Comparison of ENCODE assay signal across 9 cellular contexts in genomic region chr13:97028441-97029299, GRCh38. TPM values are rescaled to one million over a fixed set of nuclear protein-coding genes. Genes with fewer than 3 reads are reported as not detected.
A peak's percentile ranks its signal among the peaks of the same experiment; 100 is the strongest.
DNase-seq lines count a peak whose midpoint lies in the region; ATAC-seq and TF ChIP-seq lines count a peak whose summit lies in the region.
"Had no signal": no experiment of that assay in that cellular context is flagged by ENCODE, and none has a peak within 500 bp of the region (broad histone marks: within the 10 kb centered on the region; RNA-seq: fewer than 3 reads in every experiment).

No MANE protein-coding gene starts in this region.

- H3K27me3 ChIP-seq in PC-9 (ENCODE audit: insufficient read depth, low read depth) (no peaks in the 10 kb centered on the region), heart left ventricle (no peaks in the 10 kb centered on the region)
- H3K27me3 ChIP-seq: BLaER1 had no signal

- H3K4me3 ChIP-seq in PC-9 (no peak overlapping the region), heart left ventricle (no peak overlapping the region)
- H3K4me3 ChIP-seq: BLaER1 had no signal

- peak; percentile 70 for DNase-seq in DMS 273 (lab: John Stamatoyannopoulos, UW; ENCODE audit: unreplicated experiment)
- DNase-seq in DMS 273 treated with DMSO at 0.1 percent for 48 hours (lab: John Stamatoyannopoulos, UW): no peak
- peak; percentile 38 for DNase-seq in HK-2 (ENCODE audit: unreplicated experiment)
- peak; percentile 60 to 67 for DNase-seq in PC-9
- peak; percentile 26 for DNase-seq in activated naive CD8-positive, alpha-beta T cell treated with anti-CD3 and anti-CD28 coated beads for 36 hours
- peak in 3 of 5 donors; percentile 24 to 45 (median 38) for DNase-seq in heart left ventricle
- peak; percentile 57 for DNase-seq in putamen (ENCODE audit: low spot score)

- no peaks in the 10 kb centered on the region for H3F3A ChIP-seq in PC-9 (ENCODE audit: insufficient read depth, low read depth)

- H3K4me1 ChIP-seq in PC-9 (replicated peaks; ENCODE audit: insufficient read depth) (peaks cover 8% of the 10 kb centered on the region), heart left ventricle (peaks cover 0 to 21% (median 0%) of the 10 kb centered on the region in 12 donors)

- H3K36me3 ChIP-seq in PC-9 (ENCODE audit: low read depth): no peaks in the 10 kb centered on the region
- no peaks in the 10 kb centered on the region for H3K36me3 ChIP-seq in heart left ventricle
- H3K36me3 ChIP-seq: BLaER1 had no signal

- peaks cover 12% of the 10 kb centered on the region for H3K27me3 Mint-ChIP-seq in activated naive CD8-positive, alpha-beta T cell treated with anti-CD3 and anti-CD28 coated beads for 36 hours

- peak in 1 of 4 donors; percentile 15 for ATAC-seq in heart left ventricle
- ATAC-seq in HG03097 (IDR thresholded peaks at IDR 0.05; ENCODE audit: low FRiP score, unreplicated experiment): no peak

- intact Hi-C loops in PC-9 (cut with micrococcal nuclease; ENCODE audit: unreplicated experiment) (no loop called here), heart left ventricle (cut with DNase I) (loop anchor here in 4 of 10 donors (5.0 to 10.0 kb wide), 5 partner anchors 184 to 776 kb away; no protein-coding TSS in a partner anchor)

- no peaks in the 10 kb centered on the region for H3K79me2 ChIP-seq in PC-9 (ENCODE audit: low read depth)

- no peak overlapping the region for H3K27ac Mint-ChIP-seq in activated naive CD8-positive, alpha-beta T cell treated with anti-CD3 and anti-CD28 coated beads for 36 hours

- H3K9me3 ChIP-seq in PC-9 (ENCODE audit: insufficient read depth, low read depth) (0 out of 2 replicates have a peak, but pooled peaks cover 3% of the 10 kb centered on the region), heart left ventricle (peaks cover 0 to 3% (median 0%) of the 10 kb centered on the region in 12 donors)
- H3K9me3 ChIP-seq: BLaER1 had no signal

- BruUV-seq in PC-9 (replicated peaks; lab: Mats Ljungman, UMichigan): no TSS peak

- H3K4me1 Mint-ChIP-seq in activated naive CD8-positive, alpha-beta T cell treated with anti-CD3 and anti-CD28 coated beads for 36 hours: no peaks in the 10 kb centered on the region

- CTCF ChIA-PET in PC-9 (lab: Charles Lee): no interaction called here

- peak overlapping the region; percentile 35; the same call in 1 of the 2 replicates for H2AFZ ChIP-seq in PC-9

- H3K27ac ChIP-seq in PC-9 (no peak overlapping the region), heart left ventricle (no peak overlapping the region)
- H3K27ac ChIP-seq: BLaER1 had no signal

- H4K20me1 ChIP-seq in PC-9 (ENCODE audit: insufficient read depth): no peaks in the 10 kb centered on the region
- H4K20me1 ChIP-seq: BLaER1 had no signal

- no peak overlapping the region for H3K4me3 Mint-ChIP-seq in activated naive CD8-positive, alpha-beta T cell treated with anti-CD3 and anti-CD28 coated beads for 36 hours

- 41 to 44% (median 42%) methylated on average over 12 of the region's 12 CpGs for WGBS in heart left ventricle, 4 donors

- H3K9me3 Mint-ChIP-seq in activated naive CD8-positive, alpha-beta T cell treated with anti-CD3 and anti-CD28 coated beads for 36 hours: no peaks in the 10 kb centered on the region

- H3K9me2 ChIP-seq in PC-9 (ENCODE audit: insufficient read depth): no peaks in the 10 kb centered on the region

- H3K36me3 Mint-ChIP-seq in activated naive CD8-positive, alpha-beta T cell treated with anti-CD3 and anti-CD28 coated beads for 36 hours: no peaks in the 10 kb centered on the region

- peak overlapping the region; percentile 26; the same call in 1 of the 2 replicates for H3K4me2 ChIP-seq in PC-9
- H3K4me2 ChIP-seq: BLaER1 had no signal

- TF ChIP-seq CTCF in PC-9 (conservative IDR thresholded peaks at IDR 0.05) (peak; percentile 96), heart left ventricle (IDR thresholded peaks at IDR 0.05) (peak; percentile 78 to 96 (median 87))

- POLR2A ChIA-PET in PC-9 (lab: Charles Lee; ENCODE audit: unreplicated experiment): interaction anchor here (0.7 kb wide), 1 partner anchor 405 kb away, joined by 7 read pairs; no protein-coding TSS in a partner anchor

- no peak for TF ChIP-seq POLR2A in heart left ventricle (IDR thresholded peaks at IDR 0.05)

RNA-seq across cellular contexts. Expression of gene OXGR1, which starts 34.4 kb away (rescaled TPM):
- total RNA-seq in PC-9 (2021) (not detected in 2 replicates), heart left ventricle (under 1 TPM in 2 of 9 donors, not detected in 7; 0.16 to 0.99 TPM)
- not detected for total RNA-seq in activated naive CD8-positive, alpha-beta T cell treated with anti-CD3 and anti-CD28 coated beads for 36 hours
- polyA plus RNA-seq in heart left ventricle: under 1 TPM in 1 of 2 donors, not detected in 1; 0.04 TPM
